Comparison of ENCODE assay signal across 1 cellular context in genomic region chr12:93563807-93564538, GRCh38.
A peak's percentile ranks its signal among the peaks of the same experiment; 100 is the strongest.
TF ChIP-seq lines count a peak whose summit lies in the region.

No MANE protein-coding gene starts in this region.

TF ChIP-seq in HepG2, 621 proteins besides CTCF, POLR2A, EP300 and RAD21 (continued from another document and continues in another):
- peak; percentile 35; the same call in 1 of the 2 replicates for TF ChIP-seq ZFP91 (CRISPR knock-in tag; IDR thresholded peaks at IDR 0.05; ENCODE audit: borderline replicate concordance)
- peak; percentile 94 for TF ChIP-seq HNF4A (CRISPR knock-in tag; IDR thresholded peaks at IDR 0.05)
- no peak for TF ChIP-seq ZZZ3 (CRISPR knock-in tag; IDR thresholded peaks at IDR 0.05; ENCODE audit: borderline replicate concordance)
- peak; percentile 95 for TF ChIP-seq HMG20B (CRISPR knock-in tag; conservative IDR thresholded peaks at IDR 0.05)
- TF ChIP-seq KDM6A (CRISPR knock-in tag; IDR thresholded peaks at IDR 0.05; ENCODE audit: low read depth), result peak; percentile 74
- TF ChIP-seq MAFF (IDR thresholded peaks at IDR 0.05; ENCODE audit: low read depth, low read length), result peak; percentile 63
- TF ChIP-seq, protein P1, sequence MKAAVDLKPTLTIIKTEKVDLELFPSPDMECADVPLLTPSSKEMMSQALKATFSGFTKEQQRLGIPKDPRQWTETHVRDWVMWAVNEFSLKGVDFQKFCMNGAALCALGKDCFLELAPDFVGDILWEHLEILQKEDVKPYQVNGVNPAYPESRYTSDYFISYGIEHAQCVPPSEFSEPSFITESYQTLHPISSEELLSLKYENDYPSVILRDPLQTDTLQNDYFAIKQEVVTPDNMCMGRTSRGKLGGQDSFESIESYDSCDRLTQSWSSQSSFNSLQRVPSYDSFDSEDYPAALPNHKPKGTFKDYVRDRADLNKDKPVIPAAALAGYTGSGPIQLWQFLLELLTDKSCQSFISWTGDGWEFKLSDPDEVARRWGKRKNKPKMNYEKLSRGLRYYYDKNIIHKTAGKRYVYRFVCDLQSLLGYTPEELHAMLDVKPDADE (CRISPR knock-in tag; IDR thresholded peaks at IDR 0.05), result no peak
- no peak for TF ChIP-seq NFAT5 (CRISPR knock-in tag; IDR thresholded peaks at IDR 0.05)
- TF ChIP-seq FOXP1 (IDR thresholded peaks at IDR 0.05), result peak; percentile 69
- TF ChIP-seq FOXP1 (CRISPR knock-in tag; IDR thresholded peaks at IDR 0.05), result peak; percentile 67
- no peak for TF ChIP-seq KLF12 (CRISPR knock-in tag; IDR thresholded peaks at IDR 0.05; ENCODE audit: borderline replicate concordance)
- TF ChIP-seq ZNF3 (CRISPR knock-in tag; IDR thresholded peaks at IDR 0.05), result no peak
- TF ChIP-seq CEBPB (IDR thresholded peaks at IDR 0.05; ENCODE audit: borderline replicate concordance, low read depth, low read length), result peak; percentile 88
- TF ChIP-seq, protein P2, sequence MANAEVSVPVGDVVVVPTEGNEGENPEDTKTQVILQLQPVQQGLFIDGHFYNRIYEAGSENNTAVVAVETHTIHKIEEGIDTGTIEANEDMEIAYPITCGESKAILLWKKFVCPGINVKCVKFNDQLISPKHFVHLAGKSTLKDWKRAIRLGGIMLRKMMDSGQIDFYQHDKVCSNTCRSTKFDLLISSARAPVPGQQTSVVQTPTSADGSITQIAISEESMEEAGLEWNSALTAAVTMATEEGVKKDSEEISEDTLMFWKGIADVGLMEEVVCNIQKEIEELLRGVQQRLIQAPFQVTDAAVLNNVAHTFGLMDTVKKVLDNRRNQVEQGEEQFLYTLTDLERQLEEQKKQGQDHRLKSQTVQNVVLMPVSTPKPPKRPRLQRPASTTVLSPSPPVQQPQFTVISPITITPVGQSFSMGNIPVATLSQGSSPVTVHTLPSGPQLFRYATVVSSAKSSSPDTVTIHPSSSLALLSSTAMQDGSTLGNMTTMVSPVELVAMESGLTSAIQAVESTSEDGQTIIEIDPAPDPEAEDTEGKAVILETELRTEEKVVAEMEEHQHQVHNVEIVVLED (CRISPR knock-in tag; IDR thresholded peaks at IDR 0.05; ENCODE audit: borderline replicate concordance), result 0 out of 2 replicates have a peak, but pooled peaks have one; percentile 43
- peak; percentile 47; the same call in 1 of the 2 replicates for TF ChIP-seq GABPB1 (CRISPR knock-in tag; IDR thresholded peaks at IDR 0.05)
- no peak for TF ChIP-seq ZMAT5 (CRISPR knock-in tag; IDR thresholded peaks at IDR 0.05; ENCODE audit: borderline replicate concordance, low read depth)
- peak; percentile 90; the same call in 1 of the 2 replicates for TF ChIP-seq HOMEZ (CRISPR knock-in tag; IDR thresholded peaks at IDR 0.05; ENCODE audit: low read depth)
- TF ChIP-seq KLF11 (CRISPR knock-in tag; IDR thresholded peaks at IDR 0.05), result no peak
- TF ChIP-seq ZMYM4 (CRISPR knock-in tag; IDR thresholded peaks at IDR 0.05), result peak; percentile 85
- peak; percentile 79 for TF ChIP-seq ZNF205 (CRISPR knock-in tag; IDR thresholded peaks at IDR 0.05)
- TF ChIP-seq ZBTB37 (CRISPR knock-in tag; IDR thresholded peaks at IDR 0.05), result peak; percentile 93
- TF ChIP-seq ARID3A (IDR thresholded peaks at IDR 0.05; ENCODE audit: low read depth, low read length), result peak; percentile 45; the same call in 1 of the 2 replicates
- no peak for TF ChIP-seq ONECUT2 (CRISPR knock-in tag; IDR thresholded peaks at IDR 0.05)
- TF ChIP-seq SETDB1 (CRISPR knock-in tag; IDR thresholded peaks at IDR 0.05; ENCODE audit: borderline replicate concordance), result no peak
- TF ChIP-seq KDM2A (CRISPR knock-in tag; IDR thresholded peaks at IDR 0.05; ENCODE audit: borderline replicate concordance, low read depth), result peak; percentile 66; the same call in 1 of the 2 replicates
- TF ChIP-seq NCOA2 (CRISPR knock-in tag; IDR thresholded peaks at IDR 0.05), result peak; percentile 95
- TF ChIP-seq NPAS2 (CRISPR knock-in tag; IDR thresholded peaks at IDR 0.05; ENCODE audit: borderline replicate concordance), result no peak
- no peak for TF ChIP-seq ZFAT (CRISPR knock-in tag; conservative IDR thresholded peaks at IDR 0.05)
- no peak for TF ChIP-seq MTA3 (CRISPR knock-in tag; IDR thresholded peaks at IDR 0.05)
- TF ChIP-seq LRRFIP1 (CRISPR knock-in tag; conservative IDR thresholded peaks at IDR 0.05), result no peak
- TF ChIP-seq ZBTB7B (CRISPR knock-in tag; IDR thresholded peaks at IDR 0.05), result peak; percentile 72; the same call in 1 of the 2 replicates
- TF ChIP-seq TEAD2 (CRISPR knock-in tag; IDR thresholded peaks at IDR 0.05), result no peak
- TF ChIP-seq MEIS1 (CRISPR knock-in tag; IDR thresholded peaks at IDR 0.05; ENCODE audit: borderline replicate concordance), result no peak
- TF ChIP-seq TBX3 (IDR thresholded peaks at IDR 0.05; ENCODE audit: borderline replicate concordance), result peak; percentile 90
- TF ChIP-seq ZSCAN25 (CRISPR knock-in tag; IDR thresholded peaks at IDR 0.05), result 0 out of 2 replicates have a peak, but pooled peaks have one; percentile 22
- no peak for TF ChIP-seq ZNF143 (CRISPR knock-in tag; IDR thresholded peaks at IDR 0.05)
- TF ChIP-seq ZNF24 (IDR thresholded peaks at IDR 0.05), result no peak
- peak; percentile 60; the same call in 1 of the 2 replicates for TF ChIP-seq MTA1 (CRISPR knock-in tag; IDR thresholded peaks at IDR 0.05; ENCODE audit: borderline replicate concordance)
- no peak for TF ChIP-seq TCF7L2 (IDR thresholded peaks at IDR 0.05; ENCODE audit: low read depth, low read length)
- TF ChIP-seq, protein P3, sequence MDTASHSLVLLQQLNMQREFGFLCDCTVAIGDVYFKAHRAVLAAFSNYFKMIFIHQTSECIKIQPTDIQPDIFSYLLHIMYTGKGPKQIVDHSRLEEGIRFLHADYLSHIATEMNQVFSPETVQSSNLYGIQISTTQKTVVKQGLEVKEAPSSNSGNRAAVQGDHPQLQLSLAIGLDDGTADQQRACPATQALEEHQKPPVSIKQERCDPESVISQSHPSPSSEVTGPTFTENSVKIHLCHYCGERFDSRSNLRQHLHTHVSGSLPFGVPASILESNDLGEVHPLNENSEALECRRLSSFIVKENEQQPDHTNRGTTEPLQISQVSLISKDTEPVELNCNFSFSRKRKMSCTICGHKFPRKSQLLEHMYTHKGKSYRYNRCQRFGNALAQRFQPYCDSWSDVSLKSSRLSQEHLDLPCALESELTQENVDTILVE (CRISPR knock-in tag; IDR thresholded peaks at IDR 0.05), result peak; percentile 77; the same call in 1 of the 2 replicates
- TF ChIP-seq MLX (CRISPR knock-in tag; IDR thresholded peaks at IDR 0.05), result peak; percentile 76
- TF ChIP-seq ZNF619 (CRISPR knock-in tag; IDR thresholded peaks at IDR 0.05), result no peak
- TF ChIP-seq FOXK1 (CRISPR knock-in tag; IDR thresholded peaks at IDR 0.05; ENCODE audit: borderline replicate concordance, low read depth), result peak; percentile 89; the same call in 1 of the 2 replicates
- no peak for TF ChIP-seq ZNF383 (CRISPR knock-in tag; IDR thresholded peaks at IDR 0.05; ENCODE audit: borderline replicate concordance)
- TF ChIP-seq HDAC1 (CRISPR knock-in tag; IDR thresholded peaks at IDR 0.05), result peak; percentile 86
